13 cellular contexts compared by ENCODE assay signal in genomic region chr10:118734477-118734876, GRCh38. TPM values are rescaled to one million over a fixed set of nuclear protein-coding genes. Genes with fewer than 3 reads are reported as not detected.
DNase-seq lines count a peak whose midpoint lies in the region; ATAC-seq, FAIRE-seq and TF ChIP-seq lines count a peak whose summit lies in the region.
"Had no signal": no experiment of that assay in that cellular context is flagged by ENCODE, and none has a peak within 500 bp of the region (broad histone marks: within the 10 kb centered on the region; RNA-seq: fewer than 3 reads in every experiment).

No MANE protein-coding gene starts in this region.

- no peak for DNase-seq in A549 (ENCODE audit: low read depth in 1 of 2, low spot score in 1 of 2)
- DNase-seq in RWPE2 (ENCODE audit: low spot score): no peak
- peak; percentile 16 for DNase-seq in fibroblast of villous mesenchyme (ENCODE audit: low read depth)
- no peak for DNase-seq in SKM-1 (lab: John Stamatoyannopoulos, UW; ENCODE audit: unreplicated experiment)
- no peak for DNase-seq in inferior parietal cortex (ENCODE audit: extremely low spot score)
- DNase-seq in heart right ventricle: no peak
- no peak for DNase-seq in DMS153 treated with DMSO at 0.1 percent for 48 hours (lab: John Stamatoyannopoulos, UW; ENCODE audit: unreplicated experiment)
- DNase-seq: activated CD8-positive, alpha-beta T cell treated with anti-CD3 and anti-CD28 coated beads, Interleukin-2, amount 10 ng/mL, durations not matched to agents 7 days and 5 days; C1 segment of cervical spinal cord; GM23248; kidney; NCI-H1930 had no signal

- H3K4me3 ChIP-seq in A549 (no peak overlapping the region), RWPE2 (ENCODE audit: severe bottlenecking) (no peak overlapping the region), fibroblast of villous mesenchyme (ENCODE audit: low read depth, low read length) (no peak overlapping the region), heart right ventricle (no peak overlapping the region)
- H3K4me3 ChIP-seq: GM23248 had no signal

- TF ChIP-seq EP300 in A549 (IDR thresholded peaks at IDR 0.05): no peak

- H3K9me3 ChIP-seq in A549: no peaks in the 10 kb centered on the region
- H3K9me3 ChIP-seq in RWPE2 (ENCODE audit: severe bottlenecking): no peaks in the 10 kb centered on the region
- H3K9me3 ChIP-seq in heart right ventricle: no peaks in the 10 kb centered on the region

- H3K36me3 ChIP-seq in RWPE2 (ENCODE audit: low read depth): peaks cover 7% of the 10 kb centered on the region
- no peaks in the 10 kb centered on the region for H3K36me3 ChIP-seq in heart right ventricle

- H3K4me1 ChIP-seq in A549 (peaks cover 34% of the 10 kb centered on the region), RWPE2 (ENCODE audit: insufficient read depth, poor library complexity, severe bottlenecking) (peaks cover 17% of the 10 kb centered on the region), heart right ventricle (peaks cover 0 to 95% (median 81%) of the 10 kb centered on the region in 9 donors)

- H3K4me2 ChIP-seq in A549: no peak overlapping the region

- intact Hi-C loops in heart right ventricle (cut with DNase I): no loop called here

- peak; percentile 47 for TF ChIP-seq CTCF in A549 (IDR thresholded peaks at IDR 0.05)
- TF ChIP-seq CTCF in GM12872 (IDR thresholded peaks at IDR 0.05; ENCODE audit: insufficient read depth, low read depth, low read length): 0 out of 3 replicates have a peak, but pooled peaks have one; percentile 17
- TF ChIP-seq CTCF in RWPE2 (IDR thresholded peaks at IDR 0.05; ENCODE audit: poor library complexity, severe bottlenecking): peak; percentile 29
- peak; percentile 35 for TF ChIP-seq CTCF in fibroblast of villous mesenchyme (IDR thresholded peaks at IDR 0.05; ENCODE audit: insufficient read depth, low read depth, low read length)
- peak in 4 of 9 donors; percentile 10 to 32 (median 20) for TF ChIP-seq CTCF in heart right ventricle (IDR thresholded peaks at IDR 0.05)

- POLR2A ChIA-PET in A549 (lab: Yijun Ruan, JAX): no interaction called here

- no peak overlapping the region for H3K27ac ChIP-seq in A549
- H3K27ac ChIP-seq in RWPE2 (ENCODE audit: poor library complexity, severe bottlenecking): no peak overlapping the region
- H3K27ac ChIP-seq in heart right ventricle: no peak overlapping the region
- H3K27ac ChIP-seq: GM23248 had no signal

- no peaks in the 10 kb centered on the region for H3K27me3 ChIP-seq in RWPE2 (ENCODE audit: insufficient read depth, poor library complexity, severe bottlenecking)
- H3K27me3 ChIP-seq in heart right ventricle: no peaks in the 10 kb centered on the region

- no peak for TF ChIP-seq POLR2A in A549 (IDR thresholded peaks at IDR 0.05; ENCODE audit: low read length)

- ATAC-seq in A549 (peak in 1 of 2 experiments; percentile 22; a peak in 1 of 6 replicates), RWPE2 (ENCODE audit: low read depth) (no peak), heart right ventricle (no peak)
- ATAC-seq: activated CD8-positive, alpha-beta T cell treated with anti-CD3 and anti-CD28 coated beads, Interleukin-2, amount 10 ng/mL, durations not matched to agents 7 days and 5 days had no signal

- CTCF ChIA-PET in A549 (lab: Yijun Ruan, JAX): interaction anchor here (1.9 to 4.8 kb wide), 3 partner anchors 11 to 166 kb away, joined by 4 to 23 read pairs (median 17); no protein-coding TSS in a partner anchor

- WGBS in A549 (ENCODE audit: missing lambda C conversion rate): 77% methylated on average over 2 of the region's 2 CpGs
- WGBS in heart right ventricle, 2 donors: 77 to 88% methylated on average over 2 of the region's 2 CpGs

- 0 out of 5 replicates have a peak, but pooled peaks of 1 of the 2 experiments have one; percentile 9 for TF ChIP-seq RAD21 in A549 (conservative IDR thresholded peaks at IDR 0.05 in 1 of 2, IDR thresholded peaks at IDR 0.05 in 1 of 2)

- FAIRE-seq in A549 (lab: Jason Lieb, UNC): peak; percentile 63
- FAIRE-seq: kidney had no signal

TF ChIP-seq in A549, 52 proteins besides CTCF, POLR2A, EP300 and RAD21:
- no peak for TF ChIP-seq FOSL2 (IDR thresholded peaks at IDR 0.05)
- TF ChIP-seq FOSL2 (CRISPR knock-in tag; IDR thresholded peaks at IDR 0.05): no peak
- TF ChIP-seq ZFP36 (IDR thresholded peaks at IDR 0.05; ENCODE audit: borderline replicate concordance, partially characterized antibody): no peak
- TF ChIP-seq KDM5A (IDR thresholded peaks at IDR 0.05): no peak
- no peak for TF ChIP-seq PHF8 (IDR thresholded peaks at IDR 0.05; ENCODE audit: borderline replicate concordance, low read depth)
- no peak for TF ChIP-seq E2F6 (IDR thresholded peaks at IDR 0.05; ENCODE audit: borderline replicate concordance, low read depth)
- TF ChIP-seq RNF2 (IDR thresholded peaks at IDR 0.05; ENCODE audit: borderline replicate concordance, low read depth): no peak
- TF ChIP-seq EHMT2 (IDR thresholded peaks at IDR 0.05; ENCODE audit: low read depth): no peak
- no peak for TF ChIP-seq EHF (CRISPR knock-in tag; IDR thresholded peaks at IDR 0.05)

RNA-seq across cellular contexts. Expression of gene CACUL1, which starts 20.3 kb away (rescaled TPM):
- polyA plus RNA-seq in A549 (2011; rRNA removed) (14.3 and 15.6 TPM in 2 replicates), A549 (2017; fragmentation: RNase III; extraction: RNeasy Plus Mini Kit Qiagen cat#74134 plus additional on column Dnase treatment) (8.7 to 10.7 TPM (median 9.3 TPM) in 3 replicates), heart right ventricle (1 to 10 TPM; 4.9 to 7.3 TPM)
- polyA plus RNA-seq in A549 (2012; cell fraction: cytosol; rRNA removed): 2.6 and 3.2 TPM in 2 replicates
- 2.2 and 3.1 TPM in 2 replicates for polyA plus RNA-seq in A549 (2012; cell fraction: nucleus; rRNA removed)
- 13.5 and 17.5 TPM in 2 replicates for polyA minus RNA-seq in A549 (2011; rRNA and poly(A)+ RNA removed)
- total RNA-seq in fibroblast of villous mesenchyme (29.0 and 40.6 TPM in 2 replicates), heart right ventricle (10 to 100 TPM; 19.5 to 32.6 (median 25.2) TPM)
